In the genomic region with DNA sequence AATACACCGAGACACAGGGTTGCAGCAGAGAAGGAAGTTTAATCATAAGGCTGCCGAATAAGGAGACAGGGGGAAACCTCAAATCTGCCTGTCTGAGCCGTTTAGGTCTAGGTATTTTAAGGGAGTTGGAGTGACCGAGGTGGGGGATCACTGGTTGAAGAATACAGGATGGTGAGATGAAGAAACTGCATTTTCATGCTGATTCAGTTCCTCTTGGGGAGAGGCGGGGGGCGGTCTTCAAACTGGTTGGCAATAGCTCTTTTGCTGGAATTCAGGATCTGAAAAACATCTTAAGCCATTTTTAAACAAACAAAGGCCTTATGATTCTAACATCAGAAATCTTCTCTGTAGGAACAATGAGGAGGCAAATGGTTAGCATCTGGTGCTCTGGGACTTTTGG, we compare ENCODE assay signal across 21 cellular contexts.
DNase-seq lines count a peak whose midpoint lies in the region; ATAC-seq, FAIRE-seq and TF ChIP-seq lines count a peak whose summit lies in the region.
"Had no signal": no experiment of that assay in that cellular context is flagged by ENCODE, and none has a peak within 500 bp of the region (broad histone marks: within the 10 kb centered on the region; RNA-seq: fewer than 3 reads in every experiment).

No MANE protein-coding gene starts in this region.

- no peaks in the 10 kb centered on the region for H4K20me1 ChIP-seq in smooth muscle cell (ENCODE audit: low read depth)
- no peaks in the 10 kb centered on the region for H4K20me1 ChIP-seq in HepG2 (ENCODE audit: insufficient read depth, low read length)

- no peak for ATAC-seq in HepG2
- ATAC-seq in HG02840 (IDR thresholded peaks at IDR 0.05; ENCODE audit: low FRiP score, unreplicated experiment): no peak
- ATAC-seq in HG02763 (IDR thresholded peaks at IDR 0.05; ENCODE audit: unreplicated experiment): no peak

- CTCF ChIA-PET in HepG2 (lab: Yijun Ruan, JAX; ENCODE audit: low intra/inter-chr PET ratio, low total read pairs): no interaction called here

- no TSS peak for BruUV-seq in HepG2 (replicated peaks; lab: Mats Ljungman, UMichigan)

- H2AFZ ChIP-seq in smooth muscle cell (ENCODE audit: low read depth) (no peak overlapping the region), HepG2 (ENCODE audit: low read length) (no peak overlapping the region)

- no peak overlapping the region for H3K4me3 ChIP-seq in fibroblast of mammary gland (ENCODE audit: control insufficient read depth, low read depth, low read length)
- no peak overlapping the region for H3K4me3 ChIP-seq in smooth muscle cell
- H3K4me3 ChIP-seq in HepG2 (replicated peaks in 1 of 3; ENCODE audit: insufficient read depth in 1 of 3, low read depth in 2 of 3, low read length in 3 of 3): no peak overlapping the region
- H3K4me3 ChIP-seq: ascending aorta, transverse colon had no signal

- DNase-seq in SIG-M5 treated with dmso at 0.1 percent for 504 hours (lab: John Stamatoyannopoulos, UW; ENCODE audit: unreplicated experiment) (peak; percentile 2), SIG-M5 (lab: John Stamatoyannopoulos, UW) (no peak), NOMO-1 treated with dmso at 0.1 percent for 144 hours (lab: John Stamatoyannopoulos, UW; ENCODE audit: unreplicated experiment) (peak; percentile 79), fibroblast of mammary gland (ENCODE audit: low read depth) (peak; percentile 57), smooth muscle cell (lab: John Stamatoyannopoulos, UW; ENCODE audit: unreplicated experiment) (no peak), HepG2 (ENCODE audit: low spot score) (no peak)
- DNase-seq: 8988T; activated CD4-positive, alpha-beta T cell treated with anti-CD3 and anti-CD28 coated beads for 4 hours; activated naive CD4-positive, alpha-beta T cell treated with anti-CD3 and anti-CD28 coated beads, Interleukin-2, amount 10 ng/mL, durations not matched to agents 7 days and 5 days; activated T-cell treated with anti-CD3 and anti-CD28 coated beads, Interleukin-2, amount 50 U/mL, for 48 hours; C1 segment of cervical spinal cord; NCI-H1436 treated with DMSO at 0.1 percent for 48 hours; NCI-H510A treated with DMSO at 0.1 percent for 48 hours; NK-92 treated with Interleukin-12 subunit alpha and Interleukin-12 subunit beta, amount 100 ng/mL, for 24 hours; occipital lobe; stimulated activated CD4-positive, alpha-beta T cell treated with anti-CD3 and anti-CD28 coated beads, Interleukin-4, amount 100 ng/mL, for 1 hour; transverse colon had no signal

- H3K9ac ChIP-seq in smooth muscle cell (ENCODE audit: low read depth) (no peak overlapping the region), HepG2 (ENCODE audit: insufficient read depth, low read depth, low read length) (no peak overlapping the region)

- H3K27me3 ChIP-seq in smooth muscle cell (ENCODE audit: low read depth) (no peaks in the 10 kb centered on the region), HepG2 (ENCODE audit: control insufficient read depth in 1 of 2, insufficient read depth in 2 of 2, low read length in 2 of 2) (no peaks in the 10 kb centered on the region)
- H3K27me3 ChIP-seq: ascending aorta, transverse colon had no signal

- intact Hi-C loops in HepG2 (cut with micrococcal nuclease; ENCODE audit: unreplicated experiment): no loop called here

- H3K36me3 ChIP-seq in smooth muscle cell (ENCODE audit: low read depth) (no peaks in the 10 kb centered on the region), HepG2 (replicated peaks in 1 of 2; ENCODE audit: control insufficient read depth in 1 of 2, insufficient read depth in 2 of 2, low read length in 2 of 2) (no peaks in the 10 kb centered on the region)
- H3K36me3 ChIP-seq: ascending aorta, transverse colon had no signal

- TF ChIP-seq RAD21 in HepG2 (CRISPR knock-in tag; IDR thresholded peaks at IDR 0.05): no peak

- FAIRE-seq in HepG2 (lab: Jason Lieb, UNC): no peak

- TF ChIP-seq EP300 in HepG2 (IDR thresholded peaks at IDR 0.05; ENCODE audit: low read depth in 2 of 2, low read length in 2 of 2): no peak
- no peak for TF ChIP-seq EP300 in HepG2 (CRISPR knock-in tag; IDR thresholded peaks at IDR 0.05; ENCODE audit: borderline replicate concordance)

- no peaks in the 10 kb centered on the region for H3K79me2 ChIP-seq in smooth muscle cell (ENCODE audit: low read depth)
- no peaks in the 10 kb centered on the region for H3K79me2 ChIP-seq in HepG2 (ENCODE audit: insufficient read depth, low read length)

- H3F3A ChIP-seq in smooth muscle cell (ENCODE audit: low read depth): peaks cover 14% of the 10 kb centered on the region

- 49% methylated on average over 6 of the region's 6 CpGs for WGBS in smooth muscle cell (ENCODE audit: low lambda C conversion rate)
- WGBS in HepG2 (ENCODE audit: low lambda C conversion rate): 27% methylated on average over 6 of the region's 6 CpGs

- POLR2A ChIA-PET in HepG2 (lab: Yijun Ruan, JAX): no interaction called here

- no peaks in the 10 kb centered on the region for H3K9me3 ChIP-seq in smooth muscle cell (replicated peaks; ENCODE audit: low read depth)
- H3K9me3 ChIP-seq in HepG2 (ENCODE audit: low read length): no peaks in the 10 kb centered on the region
- H3K9me3 ChIP-seq: ascending aorta, transverse colon had no signal

- H3K4me1 ChIP-seq in smooth muscle cell (ENCODE audit: low read depth) (peaks cover 12% of the 10 kb centered on the region), HepG2 (ENCODE audit: insufficient read depth, low read length) (no peaks in the 10 kb centered on the region)
- H3K4me1 ChIP-seq: ascending aorta, transverse colon had no signal

- H3K4me2 ChIP-seq in smooth muscle cell (peak overlapping the region; percentile 49), HepG2 (ENCODE audit: low read depth, low read length) (no peak overlapping the region)

- TF ChIP-seq CTCF in fibroblast of mammary gland (conservative IDR thresholded peaks at IDR 0.05; ENCODE audit: control insufficient read depth, insufficient read depth, low read depth, low read length): no peak
- no peak for TF ChIP-seq CTCF in smooth muscle cell (IDR thresholded peaks at IDR 0.05; ENCODE audit: borderline replicate concordance, insufficient read depth, poor library complexity, severe bottlenecking)
- TF ChIP-seq CTCF in HepG2 (CRISPR knock-in tag; IDR thresholded peaks at IDR 0.05): no peak

- in situ Hi-C loops in HepG2 (cut with HindIII; ENCODE audit: extremely low pct_ligation_motif_present, low pct_unique_long_range_greater_than_20kb): no loop called here

- peak overlapping the region; percentile 76 for H3K27ac ChIP-seq in smooth muscle cell (ENCODE audit: low read depth)
- no peak overlapping the region for H3K27ac ChIP-seq in HepG2 (ENCODE audit: extremely low read length, insufficient read depth, low read length)
- H3K27ac ChIP-seq: ascending aorta, epithelial cell of prostate had no signal

- TF ChIP-seq POLR2A in HepG2 (IDR thresholded peaks at IDR 0.05; ENCODE audit: insufficient read depth in 1 of 2, low read depth in 2 of 2, low read length in 2 of 2): no peak

TF ChIP-seq in HepG2, 621 proteins besides CTCF, POLR2A, EP300 and RAD21:
- TF ChIP-seq ZNF333 (CRISPR knock-in tag; IDR thresholded peaks at IDR 0.05; ENCODE audit: borderline replicate concordance) (no peak), ZFP62 (CRISPR knock-in tag; IDR thresholded peaks at IDR 0.05) (no peak), TOE1 (CRISPR knock-in tag; IDR thresholded peaks at IDR 0.05) (no peak), ZBTB1 (CRISPR knock-in tag; IDR thresholded peaks at IDR 0.05; ENCODE audit: borderline replicate concordance) (no peak), ZSCAN20 (CRISPR knock-in tag; IDR thresholded peaks at IDR 0.05; ENCODE audit: borderline replicate concordance) (no peak)
- TF ChIP-seq, protein P1, sequence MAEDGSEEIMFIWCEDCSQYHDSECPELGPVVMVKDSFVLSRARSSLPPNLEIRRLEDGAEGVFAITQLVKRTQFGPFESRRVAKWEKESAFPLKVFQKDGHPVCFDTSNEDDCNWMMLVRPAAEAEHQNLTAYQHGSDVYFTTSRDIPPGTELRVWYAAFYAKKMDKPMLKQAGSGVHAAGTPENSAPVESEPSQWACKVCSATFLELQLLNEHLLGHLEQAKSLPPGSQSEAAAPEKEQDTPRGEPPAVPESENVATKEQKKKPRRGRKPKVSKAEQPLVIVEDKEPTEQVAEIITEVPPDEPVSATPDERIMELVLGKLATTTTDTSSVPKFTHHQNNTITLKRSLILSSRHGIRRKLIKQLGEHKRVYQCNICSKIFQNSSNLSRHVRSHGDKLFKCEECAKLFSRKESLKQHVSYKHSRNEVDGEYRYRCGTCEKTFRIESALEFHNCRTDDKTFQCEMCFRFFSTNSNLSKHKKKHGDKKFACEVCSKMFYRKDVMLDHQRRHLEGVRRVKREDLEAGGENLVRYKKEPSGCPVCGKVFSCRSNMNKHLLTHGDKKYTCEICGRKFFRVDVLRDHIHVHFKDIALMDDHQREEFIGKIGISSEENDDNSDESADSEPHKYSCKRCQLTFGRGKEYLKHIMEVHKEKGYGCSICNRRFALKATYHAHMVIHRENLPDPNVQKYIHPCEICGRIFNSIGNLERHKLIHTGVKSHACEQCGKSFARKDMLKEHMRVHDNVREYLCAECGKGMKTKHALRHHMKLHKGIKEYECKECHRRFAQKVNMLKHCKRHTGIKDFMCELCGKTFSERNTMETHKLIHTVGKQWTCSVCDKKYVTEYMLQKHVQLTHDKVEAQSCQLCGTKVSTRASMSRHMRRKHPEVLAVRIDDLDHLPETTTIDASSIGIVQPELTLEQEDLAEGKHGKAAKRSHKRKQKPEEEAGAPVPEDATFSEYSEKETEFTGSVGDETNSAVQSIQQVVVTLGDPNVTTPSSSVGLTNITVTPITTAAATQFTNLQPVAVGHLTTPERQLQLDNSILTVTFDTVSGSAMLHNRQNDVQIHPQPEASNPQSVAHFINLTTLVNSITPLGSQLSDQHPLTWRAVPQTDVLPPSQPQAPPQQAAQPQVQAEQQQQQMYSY (CRISPR knock-in tag; IDR thresholded peaks at IDR 0.05): no peak

Comparison
In these comparisons a context has a peak if more than half of its experiments do, and no peak if none do; other contexts are left out.
1. DNase-seq: peak in SIG-M5 treated with dmso at 0.1 percent for 504 hours (single experiment), NOMO-1 treated with dmso at 0.1 percent for 144 hours (single experiment) and fibroblast of mammary gland (single experiment); none in SIG-M5 (single experiment), smooth muscle cell (single experiment) and HepG2 (single experiment).